In genomic region chr19:13880059-13880672, GRCh38 we compare ENCODE assay signal across 1 cellular context.
TF ChIP-seq lines count a peak whose summit lies in the region.

No MANE protein-coding gene starts in this region.

TF ChIP-seq in HepG2, 621 proteins besides CTCF, POLR2A, EP300 and RAD21 (continued from another document and continues in another):
- no peak for TF ChIP-seq ETS1 (CRISPR knock-in tag; IDR thresholded peaks at IDR 0.05)
- no peak for TF ChIP-seq ZNF138 (CRISPR knock-in tag; IDR thresholded peaks at IDR 0.05; ENCODE audit: low read depth)
- TF ChIP-seq HBP1 (CRISPR knock-in tag; IDR thresholded peaks at IDR 0.05; ENCODE audit: low read depth) = no peak
- peak; percentile 69; the same call in 1 of the 2 replicates for TF ChIP-seq ZNF614 (CRISPR knock-in tag; IDR thresholded peaks at IDR 0.05; ENCODE audit: borderline replicate concordance)
- no peak for TF ChIP-seq MED8 (CRISPR knock-in tag; IDR thresholded peaks at IDR 0.05; ENCODE audit: insufficient replicate concordance)
- TF ChIP-seq ZNF460 (CRISPR knock-in tag; IDR thresholded peaks at IDR 0.05; ENCODE audit: borderline replicate concordance) = no peak
- TF ChIP-seq ZNF7 (CRISPR knock-in tag; IDR thresholded peaks at IDR 0.05) = no peak
- 0 out of 2 replicates have a peak, but pooled peaks have one; percentile 22 for TF ChIP-seq MXD1 (CRISPR knock-in tag; IDR thresholded peaks at IDR 0.05)
- TF ChIP-seq HES4 (CRISPR knock-in tag; IDR thresholded peaks at IDR 0.05; ENCODE audit: borderline replicate concordance) = no peak
- TF ChIP-seq ZNF335 (CRISPR knock-in tag; IDR thresholded peaks at IDR 0.05) = peak; percentile 63; the same call in 1 of the 2 replicates
- no peak for TF ChIP-seq TFDP2 (CRISPR knock-in tag; IDR thresholded peaks at IDR 0.05)
- TF ChIP-seq MBNL3 (CRISPR knock-in tag; conservative IDR thresholded peaks at IDR 0.05) = no peak
- peak; percentile 67 for TF ChIP-seq HIVEP1 (CRISPR knock-in tag; IDR thresholded peaks at IDR 0.05)
- 0 out of 2 replicates have a peak, but pooled peaks have one; percentile 47 for TF ChIP-seq KMT2B (CRISPR knock-in tag; IDR thresholded peaks at IDR 0.05)
- TF ChIP-seq MYPOP (CRISPR knock-in tag; IDR thresholded peaks at IDR 0.05) = peak; percentile 68; the same call in 1 of the 2 replicates
- TF ChIP-seq RFX3 (CRISPR knock-in tag; IDR thresholded peaks at IDR 0.05) = no peak
- TF ChIP-seq HMGXB4 (CRISPR knock-in tag; IDR thresholded peaks at IDR 0.05; ENCODE audit: borderline replicate concordance in 1 of 2, low read depth in 1 of 2) = peak; percentile 97 to 98
- TF ChIP-seq NRL (CRISPR knock-in tag; IDR thresholded peaks at IDR 0.05; ENCODE audit: borderline replicate concordance) = 0 out of 2 replicates have a peak, but pooled peaks have one; percentile 50
- peak; percentile 69; the same call in 1 of the 2 replicates for TF ChIP-seq ZBTB38 (CRISPR knock-in tag; IDR thresholded peaks at IDR 0.05)
- TF ChIP-seq NR2F2 (IDR thresholded peaks at IDR 0.05; ENCODE audit: borderline replicate concordance, low read depth) = no peak
- TF ChIP-seq ZNF34 (CRISPR knock-in tag; IDR thresholded peaks at IDR 0.05; ENCODE audit: borderline replicate concordance) = peak; percentile 68; the same call in 1 of the 2 replicates
- TF ChIP-seq ZNF10 (CRISPR knock-in tag; IDR thresholded peaks at IDR 0.05; ENCODE audit: borderline replicate concordance, low read depth) = no peak
- TF ChIP-seq HCFC1 (IDR thresholded peaks at IDR 0.05; ENCODE audit: low read depth, low read length) = 0 out of 2 replicates have a peak, but pooled peaks have one; percentile 3
- TF ChIP-seq NR2F1 (CRISPR knock-in tag; IDR thresholded peaks at IDR 0.05) = peak in 1 of 2 experiments; percentile 12; a peak in 1 of 4 replicates
- no peak for TF ChIP-seq ZC3H13 (CRISPR knock-in tag; IDR thresholded peaks at IDR 0.05)
- TF ChIP-seq TFDP1 (CRISPR knock-in tag; IDR thresholded peaks at IDR 0.05; ENCODE audit: borderline replicate concordance) = 0 out of 2 replicates have a peak, but pooled peaks have one; percentile 42
- no peak for TF ChIP-seq MTA1 (CRISPR knock-in tag; IDR thresholded peaks at IDR 0.05; ENCODE audit: borderline replicate concordance)
- peak; percentile 69; the same call in 1 of the 2 replicates for TF ChIP-seq TOPORS (CRISPR knock-in tag; IDR thresholded peaks at IDR 0.05)
- no peak for TF ChIP-seq ZNF740 (CRISPR knock-in tag; IDR thresholded peaks at IDR 0.05)
- TF ChIP-seq ZNF451 (CRISPR knock-in tag; IDR thresholded peaks at IDR 0.05) = peak; percentile 70; the same call in 1 of the 2 replicates
- no peak for TF ChIP-seq SATB2 (CRISPR knock-in tag; IDR thresholded peaks at IDR 0.05)
- no peak for TF ChIP-seq SP1 (IDR thresholded peaks at IDR 0.05)
- peak; percentile 44; the same call in 1 of the 2 replicates for TF ChIP-seq SP1 (CRISPR knock-in tag; IDR thresholded peaks at IDR 0.05)
- peak; percentile 67; the same call in 1 of the 2 replicates for TF ChIP-seq HMGXB3 (CRISPR knock-in tag; IDR thresholded peaks at IDR 0.05; ENCODE audit: borderline replicate concordance)
- TF ChIP-seq ZNF687 (CRISPR knock-in tag; IDR thresholded peaks at IDR 0.05) = peak; percentile 78
- peak; percentile 63 for TF ChIP-seq UBTF (CRISPR knock-in tag; IDR thresholded peaks at IDR 0.05)
- no peak for TF ChIP-seq ZSCAN30 (CRISPR knock-in tag; IDR thresholded peaks at IDR 0.05)
- TF ChIP-seq ZNF619 (CRISPR knock-in tag; IDR thresholded peaks at IDR 0.05) = no peak; the same call in none of the 2 replicates
- no peak for TF ChIP-seq GZF1 (CRISPR knock-in tag; IDR thresholded peaks at IDR 0.05)
- TF ChIP-seq ZNF776 (CRISPR knock-in tag; IDR thresholded peaks at IDR 0.05) = 0 out of 2 replicates have a peak, but pooled peaks have one; percentile 38
- TF ChIP-seq ADNP (CRISPR knock-in tag; IDR thresholded peaks at IDR 0.05) = no peak
- TF ChIP-seq DPF2 (CRISPR knock-in tag; IDR thresholded peaks at IDR 0.05; ENCODE audit: borderline replicate concordance, low read depth) = no peak
